10 cellular contexts compared by ENCODE assay signal in the genomic region with DNA sequence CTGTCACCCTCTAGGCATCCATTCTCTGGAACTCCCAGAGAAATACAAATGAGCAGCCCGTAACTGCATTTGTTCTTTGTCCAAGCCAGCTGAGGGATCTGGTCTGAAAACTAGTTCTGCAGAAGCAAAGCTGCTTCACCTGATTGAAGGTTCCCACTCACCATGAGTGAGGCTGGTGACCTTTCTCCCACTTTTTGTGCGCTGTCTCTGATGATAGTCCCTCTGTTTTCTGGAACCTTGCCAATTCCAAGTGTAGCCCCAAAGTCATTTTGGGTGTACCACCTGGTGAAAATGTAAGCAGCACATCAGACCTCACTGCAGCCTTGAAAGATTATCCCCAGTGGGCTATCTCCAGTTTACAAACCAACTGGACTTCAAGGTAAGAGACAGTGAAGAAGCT. TPM values are rescaled to one million over a fixed set of nuclear protein-coding genes. Genes with fewer than 3 reads are reported as not detected.
"Had no signal": no experiment of that assay in that cellular context is flagged by ENCODE, and none has a peak within 500 bp of the region (broad histone marks: within the 10 kb centered on the region; RNA-seq: fewer than 3 reads in every experiment).

No MANE protein-coding gene starts in this region.

- FAIRE-seq: H1, H54, HepG2 had no signal

- H2AFZ ChIP-seq: GM23338 had no signal

- H3K27ac ChIP-seq: HL-60 had no signal

- H3K4me3 Mint-ChIP-seq: GM23338, H9, IgD-negative memory B cell had no signal

- H3K27ac Mint-ChIP-seq: GM23338, H9 had no signal

- ATAC-seq: GM23338, HepG2 had no signal

- H3K4me3 ChIP-seq: GM23338 had no signal

- H3K4me2 ChIP-seq: GM23338 had no signal

- DNase-seq: H9, HCEC 1CT, KG1 had no signal

RNA-seq across cellular contexts. Expression of gene BFSP2, which starts 39.4 kb away (rescaled TPM):
- total RNA-seq: GM23338, H1, H9, HepG2, HT1080 had no signal
- polyA plus RNA-seq: GM23338, H1, HepG2 had no signal
